8 cellular contexts compared by ENCODE assay signal in genomic region chr15:81312790-81313543, GRCh38. TPM values are rescaled to one million over a fixed set of nuclear protein-coding genes. Genes with fewer than 3 reads are reported as not detected.
A peak's percentile ranks its signal among the peaks of the same experiment; 100 is the strongest.
DNase-seq lines count a peak whose midpoint lies in the region; ATAC-seq and TF ChIP-seq lines count a peak whose summit lies in the region.

No MANE protein-coding gene starts in this region.

- H3K4me3 ChIP-seq in CD4-positive, CD25-positive, alpha-beta regulatory T cell (ENCODE audit: low read depth, low read length): no peak overlapping the region
- H3K4me3 ChIP-seq in OCI-LY3 (ENCODE audit: low read length) (no peak overlapping the region), esophagus muscularis mucosa (no peak overlapping the region)

- H3K4me2 ChIP-seq in OCI-LY3 (ENCODE audit: low read length): peak overlapping the region; percentile 53; the same call in 1 of the 2 replicates

- no peak for ATAC-seq in CD4-positive, CD25-positive, alpha-beta regulatory T cell (ENCODE audit: low read depth in 2 of 2)

- no peak for TF ChIP-seq CTCF in OCI-LY3 (IDR thresholded peaks at IDR 0.05; ENCODE audit: low read depth, low read length)
- no peak for TF ChIP-seq CTCF in esophagus muscularis mucosa (IDR thresholded peaks at IDR 0.05)

- no peaks in the 10 kb centered on the region for H3K27me3 Mint-ChIP-seq in CD4-positive, CD25-positive, alpha-beta regulatory T cell

- H3K79me2 ChIP-seq in OCI-LY3 (ENCODE audit: low read length): peaks cover 30% of the 10 kb centered on the region

- no peak for TF ChIP-seq EP300 in esophagus muscularis mucosa (IDR thresholded peaks at IDR 0.05)

- H3K36me3 ChIP-seq in CD4-positive, CD25-positive, alpha-beta regulatory T cell (ENCODE audit: control insufficient read depth, insufficient read depth, low read length): peaks cover 58% of the 10 kb centered on the region
- H3K36me3 ChIP-seq in OCI-LY3 (replicated peaks; ENCODE audit: low read depth, low read length): peaks cover 83% of the 10 kb centered on the region
- peaks cover 4 to 54% (median 40%) of the 10 kb centered on the region in 4 donors for H3K36me3 ChIP-seq in esophagus muscularis mucosa

- no peak for TF ChIP-seq POLR2A in esophagus muscularis mucosa (IDR thresholded peaks at IDR 0.05; ENCODE audit: low read depth)

- no peaks in the 10 kb centered on the region for H3K27me3 ChIP-seq in CD4-positive, CD25-positive, alpha-beta regulatory T cell (ENCODE audit: control insufficient read depth, insufficient read depth, low read length)
- H3K27me3 ChIP-seq in OCI-LY3 (ENCODE audit: low read depth, low read length) (no peaks in the 10 kb centered on the region), esophagus muscularis mucosa (no peaks in the 10 kb centered on the region)

- peaks cover 0 to 1% (median 0%) of the 10 kb centered on the region in 7 donors for H3K9me3 Mint-ChIP-seq in CD4-positive, CD25-positive, alpha-beta regulatory T cell

- 61% methylated on average over 12 of the region's 22 CpGs for WGBS in esophagus muscularis mucosa

- H3K27ac Mint-ChIP-seq in CD4-positive, CD25-positive, alpha-beta regulatory T cell: peak overlapping the region; percentile 74 to 95 (median 76)

- peaks cover 10 to 91% (median 48%) of the 10 kb centered on the region in 4 donors for H3K4me1 Mint-ChIP-seq in CD4-positive, CD25-positive, alpha-beta regulatory T cell

- DNase-seq in CD4-positive, CD25-positive, alpha-beta regulatory T cell: no peak
- peak; percentile 93 for DNase-seq in esophagus muscularis mucosa (ENCODE audit: extremely low spot score)
- peak in 8 of 10 donors; percentile 23 to 92 (median 53) for DNase-seq in posterior cingulate gyrus
- no peak for DNase-seq in KBM-7
- DNase-seq in NCI-H146 (lab: John Stamatoyannopoulos, UW): no peak
- DNase-seq in NCI-H1417 (lab: John Stamatoyannopoulos, UW): no peak
- DNase-seq in GM19238 (ENCODE audit: insufficient read length, low spot score): no peak

- H3K36me3 Mint-ChIP-seq in CD4-positive, CD25-positive, alpha-beta regulatory T cell: peaks cover 58% of the 10 kb centered on the region

- H3K27ac ChIP-seq in CD4-positive, CD25-positive, alpha-beta regulatory T cell (ENCODE audit: insufficient read depth, low read length, poor library complexity, severe bottlenecking): peak overlapping the region; percentile 15
- peak overlapping the region; percentile 98 for H3K27ac ChIP-seq in OCI-LY3 (ENCODE audit: low read length)
- peak overlapping the region; percentile 60 to 74 (median 66) for H3K27ac ChIP-seq in esophagus muscularis mucosa (replicated peaks in 1 of 4)

- H4K20me1 ChIP-seq in OCI-LY3 (ENCODE audit: insufficient read depth, low read length): peaks cover 20% of the 10 kb centered on the region

- H3K9me3 ChIP-seq in CD4-positive, CD25-positive, alpha-beta regulatory T cell (ENCODE audit: control insufficient read depth in 2 of 2, low read length in 2 of 2): no peaks in the 10 kb centered on the region
- H3K9me3 ChIP-seq in OCI-LY3 (ENCODE audit: insufficient read depth, low read length) (no peaks in the 10 kb centered on the region), esophagus muscularis mucosa (no peaks in the 10 kb centered on the region)

- H2AFZ ChIP-seq in OCI-LY3 (ENCODE audit: low read depth, low read length): no peak overlapping the region

- H3K4me3 Mint-ChIP-seq in CD4-positive, CD25-positive, alpha-beta regulatory T cell: peak overlapping the region in 1 of 4 donors; percentile 61

- intact Hi-C loops in esophagus muscularis mucosa (cut with DNase I) (no loop called here), posterior cingulate gyrus (cut with DNase I) (no loop called here)

- peaks cover 26% of the 10 kb centered on the region for H3K4me1 ChIP-seq in CD4-positive, CD25-positive, alpha-beta regulatory T cell (ENCODE audit: control insufficient read depth, insufficient read depth, low read length, poor library complexity, severe bottlenecking)
- peaks cover 100% of the 10 kb centered on the region for H3K4me1 ChIP-seq in OCI-LY3 (ENCODE audit: low read length)
- peaks cover 5 to 26% (median 22%) of the 10 kb centered on the region in 4 donors for H3K4me1 ChIP-seq in esophagus muscularis mucosa

- in situ Hi-C loops in KBM-7 (cut with MboI; ENCODE audit: low pct_unique_long_range_greater_than_20kb, low sequenced_read_pairs): no loop called here

- H3K9ac ChIP-seq in OCI-LY3 (ENCODE audit: low read length): peak overlapping the region; percentile 66; the same call in 1 of the 2 replicates

RNA-seq across cellular contexts. Expression of gene STARD5, which starts 11.0 kb away (rescaled TPM):
- total RNA-seq in CD4-positive, CD25-positive, alpha-beta regulatory T cell: 6.6 TPM
- 1 to 10 TPM; 4.0 to 5.0 (median 4.1) TPM for polyA plus RNA-seq in CD4-positive, CD25-positive, alpha-beta regulatory T cell
- total RNA-seq in esophagus muscularis mucosa: 1 to 10 TPM; 2.7 to 3.7 (median 3.0) TPM

Comparison
In these comparisons a context has a peak if more than half of its experiments do, and no peak if none do; other contexts are left out.
1. DNase-seq: peak in esophagus muscularis mucosa (single experiment) and posterior cingulate gyrus (8 of 10); none in CD4-positive, CD25-positive, alpha-beta regulatory T cell (0 of 3), KBM-7 (single experiment), NCI-H146 (single experiment), NCI-H1417 (0 of 3) and GM19238 (single experiment).
2. H3K27ac ChIP-seq: peak in every context shown above with its lines; median percentile 98 in OCI-LY3; 66 in esophagus muscularis mucosa; 15 in CD4-positive, CD25-positive, alpha-beta regulatory T cell.